29 cellular contexts compared by ENCODE assay signal in genomic region chr3:77326586-77326985, GRCh38.
"Had no signal": no experiment of that assay in that cellular context is flagged by ENCODE, and none has a peak within 500 bp of the region (broad histone marks: within the 10 kb centered on the region; RNA-seq: fewer than 3 reads in every experiment).

No MANE protein-coding gene starts in this region.

- H3K4me1 Mint-ChIP-seq: activated CD4-positive, alpha-beta memory T cell treated with anti-CD3 and anti-CD28 coated beads, Interleukin-2, amount 10 ng/mL, durations not matched to agents 7 days and 5 days; activated CD4-positive, alpha-beta T cell treated with anti-CD3 and anti-CD28 coated beads, Interleukin-2, amount 10 ng/mL, durations not matched to agents 7 days and 5 days; activated T-helper 17 cell treated with anti-CD3 and anti-CD28 coated beads, Interleukin-2, amount 50 U/mL, for 72 hours; central memory CD8-positive, alpha-beta T cell had no signal

- ATAC-seq: activated T-cell treated with anti-CD3 and anti-CD28 coated beads, Interleukin-2, amount 50 U/mL, for 4 hours; activated T-helper 17 cell treated with anti-CD3 and anti-CD28 coated beads, Interleukin-2, amount 50 U/mL, for 72 hours; effector memory CD8-positive, alpha-beta T cell; foreskin keratinocyte; gastrocnemius medialis; heart left ventricle; WTC11 had no signal

- H3K27ac ChIP-seq: brain microvascular endothelial cell, esophagus muscularis mucosa, foreskin keratinocyte, gastrocnemius medialis, heart left ventricle had no signal

- H3K9me3 ChIP-seq: esophagus muscularis mucosa, gastrocnemius medialis, heart left ventricle had no signal

- H3K36me3 ChIP-seq: brain microvascular endothelial cell, esophagus muscularis mucosa, gastrocnemius medialis, heart left ventricle had no signal

- DNase-seq: activated CD4-positive, alpha-beta memory T cell treated with anti-CD3 and anti-CD28 coated beads, Interleukin-2, amount 10 ng/mL, durations not matched to agents 7 days and 5 days; activated CD4-positive, alpha-beta T cell treated with anti-CD3 and anti-CD28 coated beads for 1 hour; activated CD4-positive, alpha-beta T cell treated with anti-CD3 and anti-CD28 coated beads for 4 hours; activated CD4-positive, alpha-beta T cell treated with anti-CD3 and anti-CD28 coated beads, Interleukin-2, amount 10 ng/mL, durations not matched to agents 7 days and 5 days; activated CD4-positive, alpha-beta T cell treated with anti-CD3 and anti-CD28 coated beads, Interleukin-2, amount 50 U/mL, for 4 hours; activated CD8-positive, alpha-beta memory T cell treated with anti-CD3 and anti-CD28 coated beads, Interleukin-2, amount 50 U/mL, for 48 hours; activated effector memory CD4-positive, alpha-beta T cell treated with Interleukin-2 at 50 U/mL for 16 hours; activated gamma-delta T cell treated with Interleukin-2 at 50 U/mL for 16 hours; activated naive CD4-positive, alpha-beta T cell treated with anti-CD3 and anti-CD28 coated beads, Interleukin-2, amount 50 U/mL, for 16 hours; activated naive CD4-positive, alpha-beta T cell treated with Interleukin-2 at 50 U/mL for 16 hours; activated T-cell treated with anti-CD3 and anti-CD28 coated beads, Interleukin-2, amount 50 U/mL, for 4 hours; amniotic stem cell; anterior cingulate cortex; brain microvascular endothelial cell; cortex of kidney; dermis blood vessel endothelial cell; effector CD4-positive, alpha-beta T cell; effector memory CD8-positive, alpha-beta T cell; erythroblast; foreskin keratinocyte; gastrocnemius medialis; glutamatergic neuron; heart left ventricle; T-helper 2 cell had no signal

- H3K9me3 Mint-ChIP-seq: activated CD4-positive, alpha-beta memory T cell treated with anti-CD3 and anti-CD28 coated beads, Interleukin-2, amount 10 ng/mL, durations not matched to agents 7 days and 5 days; activated CD4-positive, alpha-beta T cell treated with anti-CD3 and anti-CD28 coated beads, Interleukin-2, amount 10 ng/mL, durations not matched to agents 7 days and 5 days; WTC11 had no signal

- H3K4me3 Mint-ChIP-seq: activated CD4-positive, alpha-beta memory T cell treated with anti-CD3 and anti-CD28 coated beads, Interleukin-2, amount 10 ng/mL, durations not matched to agents 7 days and 5 days; activated CD4-positive, alpha-beta T cell treated with anti-CD3 and anti-CD28 coated beads, Interleukin-2, amount 10 ng/mL, durations not matched to agents 7 days and 5 days; activated naive CD8-positive, alpha-beta T cell; activated T-cell treated with anti-CD3 and anti-CD28 coated beads, Interleukin-2, amount 50 U/mL, for 4 hours; activated T-helper 17 cell treated with anti-CD3 and anti-CD28 coated beads, Interleukin-2, amount 50 U/mL, for 72 hours; central memory CD8-positive, alpha-beta T cell; effector memory CD8-positive, alpha-beta T cell; WTC11 had no signal

- H3K4me3 ChIP-seq: esophagus muscularis mucosa, gastrocnemius medialis, heart left ventricle had no signal

- H3K4me1 ChIP-seq: gastrocnemius medialis had no signal

- H3K27me3 ChIP-seq: brain microvascular endothelial cell, esophagus muscularis mucosa, foreskin keratinocyte, gastrocnemius medialis, heart left ventricle had no signal

- H3K27me3 Mint-ChIP-seq: activated CD4-positive, alpha-beta memory T cell treated with anti-CD3 and anti-CD28 coated beads, Interleukin-2, amount 10 ng/mL, durations not matched to agents 7 days and 5 days; activated CD4-positive, alpha-beta T cell treated with anti-CD3 and anti-CD28 coated beads, Interleukin-2, amount 10 ng/mL, durations not matched to agents 7 days and 5 days; activated naive CD8-positive, alpha-beta T cell; activated T-helper 17 cell treated with anti-CD3 and anti-CD28 coated beads, Interleukin-2, amount 50 U/mL, for 72 hours; central memory CD8-positive, alpha-beta T cell; effector memory CD8-positive, alpha-beta T cell had no signal

- H3K27ac Mint-ChIP-seq: activated CD4-positive, alpha-beta memory T cell treated with anti-CD3 and anti-CD28 coated beads, Interleukin-2, amount 10 ng/mL, durations not matched to agents 7 days and 5 days; activated CD4-positive, alpha-beta T cell treated with anti-CD3 and anti-CD28 coated beads, Interleukin-2, amount 10 ng/mL, durations not matched to agents 7 days and 5 days; activated naive CD8-positive, alpha-beta T cell; activated T-helper 17 cell treated with anti-CD3 and anti-CD28 coated beads, Interleukin-2, amount 50 U/mL, for 72 hours; effector memory CD8-positive, alpha-beta T cell; WTC11 had no signal

- H3K36me3 Mint-ChIP-seq: activated naive CD8-positive, alpha-beta T cell; WTC11 had no signal
